In the genomic region with DNA sequence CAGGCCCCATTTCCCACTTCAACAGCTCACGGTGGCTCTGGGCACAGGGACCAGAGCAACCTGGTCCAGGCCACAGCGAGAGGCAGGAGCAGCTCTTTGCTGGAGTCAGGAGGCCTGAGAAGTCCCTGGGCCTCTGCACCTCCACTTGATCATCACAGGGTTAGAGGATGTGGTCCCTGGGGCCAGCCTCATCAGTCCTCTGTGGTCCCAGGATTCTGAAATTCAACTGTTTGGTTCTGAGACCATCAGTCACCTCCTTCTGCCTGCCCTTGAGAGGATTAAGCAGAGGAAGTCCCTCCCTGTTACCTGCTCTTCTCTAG, we compare ENCODE assay signal across 11 cellular contexts. TPM values are rescaled to one million over a fixed set of nuclear protein-coding genes. Genes with fewer than 3 reads are reported as not detected.
A peak's percentile ranks its signal among the peaks of the same experiment; 100 is the strongest.
DNase-seq lines count a peak whose midpoint lies in the region; ATAC-seq, FAIRE-seq and TF ChIP-seq lines count a peak whose summit lies in the region.
"Had no signal": no experiment of that assay in that cellular context is flagged by ENCODE, and none has a peak within 500 bp of the region (broad histone marks: within the 10 kb centered on the region; RNA-seq: fewer than 3 reads in every experiment).

No MANE protein-coding gene starts in this region.

- peak overlapping the region; percentile 99; the same call in 1 of the 2 replicates for H3K27ac ChIP-seq in GM23338 (ENCODE audit: low read depth)
- H3K27ac ChIP-seq in kidney (ENCODE audit: low read depth in 2 of 2, low read length in 2 of 2) = peak overlapping the region; percentile 85 to 97

- H3K4me1 ChIP-seq in GM23338 (ENCODE audit: insufficient read depth) = peaks cover 45% of the 10 kb centered on the region
- H3K4me1 ChIP-seq in kidney (ENCODE audit: control insufficient read depth in 1 of 2, insufficient read depth in 1 of 2, low read depth in 1 of 2, low read length in 2 of 2) = peaks cover 44 to 55% of the 10 kb centered on the region in 2 donors
- H3K4me1 ChIP-seq: colonic mucosa had no signal

- H3K79me2 ChIP-seq in GM23338 (replicated peaks; ENCODE audit: insufficient read depth) = no peaks in the 10 kb centered on the region

- ATAC-seq in GM23338 = no peak
- ATAC-seq in HG03521 (IDR thresholded peaks at IDR 0.05; ENCODE audit: unreplicated experiment) = no peak
- ATAC-seq in GM18861 (IDR thresholded peaks at IDR 0.05; ENCODE audit: unreplicated experiment) = no peak

- H3K27me3 ChIP-seq in GM23338 (ENCODE audit: insufficient read depth) = no peaks in the 10 kb centered on the region
- H3K27me3 ChIP-seq: colonic mucosa had no signal

- TF ChIP-seq CTCF in GM23338 (conservative IDR thresholded peaks at IDR 0.05; ENCODE audit: low read depth in 2 of 2) (no peak), kidney (IDR thresholded peaks at IDR 0.05; ENCODE audit: borderline replicate concordance, extremely low read depth, insufficient read depth) (no peak)

- no peak for DNase-seq in GM23338 (ENCODE audit: low spot score)
- no peak for DNase-seq in T-helper 2 cell treated with Interferon-gamma antibody and Interleukin-4, amounts not matched to agents 5 μg/mL and 100 μg/mL, for 36 hours (ENCODE audit: low spot score)
- DNase-seq in kidney = no peak
- peak; percentile 23 for DNase-seq in stimulated activated CD8-positive, alpha-beta memory T cell treated with anti-CD3 and anti-CD28 coated beads, Interleukin-4, amount 100 ng/mL, for 48 hours
- DNase-seq in OCI-M2 (lab: John Stamatoyannopoulos, UW; ENCODE audit: unreplicated experiment) = no peak
- DNase-seq: activated T-cell treated with anti-CD3 and anti-CD28 coated beads, Interleukin-2, amount 50 U/mL, for 72 hours; colonic mucosa; stimulated activated CD4-positive, alpha-beta T cell treated with anti-CD3 and anti-CD28 coated beads, Interleukin-15, amount 100 ng/mL, for 24 hours had no signal

- no peak overlapping the region for H3K4me2 ChIP-seq in GM23338

- H2AFZ ChIP-seq in GM23338 = no peak overlapping the region

- no peaks in the 10 kb centered on the region for H4K20me1 ChIP-seq in GM23338 (replicated peaks; ENCODE audit: insufficient read depth)

- peaks cover 5% of the 10 kb centered on the region; the same call in 2 of the 3 replicates for H3K9me3 Mint-ChIP-seq in GM23338
- no peaks in the 10 kb centered on the region for H3K9me3 Mint-ChIP-seq in T-helper 2 cell treated with Interferon-gamma antibody and Interleukin-4, amounts not matched to agents 5 μg/mL and 100 μg/mL, for 36 hours
- H3K9me3 Mint-ChIP-seq: activated T-cell treated with anti-CD3 and anti-CD28 coated beads, Interleukin-2, amount 50 U/mL, for 72 hours had no signal

- peaks cover 2% of the 10 kb centered on the region; the same call in 1 of the 3 replicates for H3K36me3 Mint-ChIP-seq in GM23338 (ENCODE audit: low read depth)
- no peaks in the 10 kb centered on the region for H3K36me3 Mint-ChIP-seq in T-helper 2 cell treated with Interferon-gamma antibody and Interleukin-4, amounts not matched to agents 5 μg/mL and 100 μg/mL, for 36 hours (ENCODE audit: low read depth)
- H3K36me3 Mint-ChIP-seq: stimulated activated memory B cell treated with anti-CD40 and anti-IgM and Interleukin-4, amounts not matched to agents 10 μg/mL and 1 μg/mL and 100 μg/mL, for 72 hours had no signal

- peak overlapping the region; percentile 75; the same call in 1 of the 2 replicates for H3K27ac Mint-ChIP-seq in GM23338
- peak overlapping the region; percentile 15 for H3K27ac Mint-ChIP-seq in T-helper 2 cell treated with Interferon-gamma antibody and Interleukin-4, amounts not matched to agents 5 μg/mL and 100 μg/mL, for 36 hours
- H3K27ac Mint-ChIP-seq: activated T-cell treated with anti-CD3 and anti-CD28 coated beads, Interleukin-2, amount 50 U/mL, for 72 hours; stimulated activated memory B cell treated with anti-CD40 and anti-IgM and Interleukin-4, amounts not matched to agents 10 μg/mL and 1 μg/mL and 100 μg/mL, for 72 hours had no signal

- H3F3A ChIP-seq in GM23338 (replicated peaks; ENCODE audit: low read depth) = peaks cover 17% of the 10 kb centered on the region

- H3K9ac ChIP-seq in kidney (ENCODE audit: low read length in 2 of 2) = no peak overlapping the region

- peaks cover 71% of the 10 kb centered on the region for H3K4me1 Mint-ChIP-seq in GM23338
- H3K4me1 Mint-ChIP-seq in T-helper 2 cell treated with Interferon-gamma antibody and Interleukin-4, amounts not matched to agents 5 μg/mL and 100 μg/mL, for 36 hours (ENCODE audit: low read depth) = peaks cover 22% of the 10 kb centered on the region

- no peaks in the 10 kb centered on the region for H3K9me2 ChIP-seq in GM23338 (ENCODE audit: insufficient read depth)

- intact Hi-C loops in kidney (cut with DNase I) = no loop called here

- no peak for FAIRE-seq in kidney (lab: Jason Lieb, UNC)

- H3K27me3 Mint-ChIP-seq in GM23338 (ENCODE audit: insufficient read depth, low read depth, poor library complexity) = peaks cover 24% of the 10 kb centered on the region
- H3K27me3 Mint-ChIP-seq in T-helper 2 cell treated with Interferon-gamma antibody and Interleukin-4, amounts not matched to agents 5 μg/mL and 100 μg/mL, for 36 hours (ENCODE audit: low read depth) = no peaks in the 10 kb centered on the region

- H3K9me3 ChIP-seq in kidney (ENCODE audit: control insufficient read depth in 1 of 2, low read length in 2 of 2) = no peaks in the 10 kb centered on the region
- H3K9me3 ChIP-seq: colonic mucosa had no signal

- no peak overlapping the region for H3K4me3 Mint-ChIP-seq in GM23338
- H3K4me3 Mint-ChIP-seq in T-helper 2 cell treated with Interferon-gamma antibody and Interleukin-4, amounts not matched to agents 5 μg/mL and 100 μg/mL, for 36 hours = no peak overlapping the region
- H3K4me3 Mint-ChIP-seq: activated T-cell treated with anti-CD3 and anti-CD28 coated beads, Interleukin-2, amount 50 U/mL, for 72 hours; stimulated activated memory B cell treated with anti-CD40 and anti-IgM and Interleukin-4, amounts not matched to agents 10 μg/mL and 1 μg/mL and 100 μg/mL, for 72 hours had no signal

- H3K36me3 ChIP-seq in GM23338 (ENCODE audit: insufficient read depth) (no peaks in the 10 kb centered on the region), kidney (ENCODE audit: control insufficient read depth in 1 of 2, insufficient read depth in 2 of 2, low read length in 2 of 2) (no peaks in the 10 kb centered on the region)
- H3K36me3 ChIP-seq: colonic mucosa had no signal

- no peak overlapping the region for H3K4me3 ChIP-seq in GM23338
- H3K4me3 ChIP-seq in kidney (ENCODE audit: low read length in 2 of 2) = no peak overlapping the region
- H3K4me3 ChIP-seq: colonic mucosa had no signal

TF ChIP-seq in GM23338, 12 proteins besides CTCF, POLR2A, EP300 and RAD21:
- TF ChIP-seq EZH2phosphoT487 (IDR thresholded peaks at IDR 0.05; ENCODE audit: unreplicated experiment) = no peak
- TF ChIP-seq EZH2 (IDR thresholded peaks at IDR 0.05; ENCODE audit: low read depth, unreplicated experiment) = no peak
- TF ChIP-seq ZNF331 (CRISPR knock-in tag; IDR thresholded peaks at IDR 0.05; ENCODE audit: low read depth) = no peak
- no peak for TF ChIP-seq STAT1 (IDR thresholded peaks at IDR 0.05; ENCODE audit: unreplicated experiment)
- TF ChIP-seq CREB1 (CRISPR knock-in tag; IDR thresholded peaks at IDR 0.05; ENCODE audit: low read depth) = no peak
- TF ChIP-seq, protein P1, sequence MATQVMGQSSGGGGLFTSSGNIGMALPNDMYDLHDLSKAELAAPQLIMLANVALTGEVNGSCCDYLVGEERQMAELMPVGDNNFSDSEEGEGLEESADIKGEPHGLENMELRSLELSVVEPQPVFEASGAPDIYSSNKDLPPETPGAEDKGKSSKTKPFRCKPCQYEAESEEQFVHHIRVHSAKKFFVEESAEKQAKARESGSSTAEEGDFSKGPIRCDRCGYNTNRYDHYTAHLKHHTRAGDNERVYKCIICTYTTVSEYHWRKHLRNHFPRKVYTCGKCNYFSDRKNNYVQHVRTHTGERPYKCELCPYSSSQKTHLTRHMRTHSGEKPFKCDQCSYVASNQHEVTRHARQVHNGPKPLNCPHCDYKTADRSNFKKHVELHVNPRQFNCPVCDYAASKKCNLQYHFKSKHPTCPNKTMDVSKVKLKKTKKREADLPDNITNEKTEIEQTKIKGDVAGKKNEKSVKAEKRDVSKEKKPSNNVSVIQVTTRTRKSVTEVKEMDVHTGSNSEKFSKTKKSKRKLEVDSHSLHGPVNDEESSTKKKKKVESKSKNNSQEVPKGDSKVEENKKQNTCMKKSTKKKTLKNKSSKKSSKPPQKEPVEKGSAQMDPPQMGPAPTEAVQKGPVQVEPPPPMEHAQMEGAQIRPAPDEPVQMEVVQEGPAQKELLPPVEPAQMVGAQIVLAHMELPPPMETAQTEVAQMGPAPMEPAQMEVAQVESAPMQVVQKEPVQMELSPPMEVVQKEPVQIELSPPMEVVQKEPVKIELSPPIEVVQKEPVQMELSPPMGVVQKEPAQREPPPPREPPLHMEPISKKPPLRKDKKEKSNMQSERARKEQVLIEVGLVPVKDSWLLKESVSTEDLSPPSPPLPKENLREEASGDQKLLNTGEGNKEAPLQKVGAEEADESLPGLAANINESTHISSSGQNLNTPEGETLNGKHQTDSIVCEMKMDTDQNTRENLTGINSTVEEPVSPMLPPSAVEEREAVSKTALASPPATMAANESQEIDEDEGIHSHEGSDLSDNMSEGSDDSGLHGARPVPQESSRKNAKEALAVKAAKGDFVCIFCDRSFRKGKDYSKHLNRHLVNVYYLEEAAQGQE (IDR thresholded peaks at IDR 0.05; ENCODE audit: unreplicated experiment) = no peak
- TF ChIP-seq ZNF114 (CRISPR knock-in tag; IDR thresholded peaks at IDR 0.05) = no peak

RNA-seq across cellular contexts. Expression of a gene that starts 24.9 kb away (rescaled TPM):
- 11.5 and 12.7 TPM in 2 replicates for total RNA-seq in GM23338 (2014; rRNA removed; shearing (Covaris generic))
- polyA plus RNA-seq in GM23338 (2016; fragmentation: Nextera tagmentation; extraction: Ambion mirVana) (2.6 and 2.8 TPM in 2 replicates), kidney (ENCODE audit: insufficient read depth, low read depth, low replicate concordance) (39.3 TPM)
- total RNA-seq in kidney = 65.2 TPM
